ENCODE assay signal across 8 cellular contexts in the genomic region with DNA sequence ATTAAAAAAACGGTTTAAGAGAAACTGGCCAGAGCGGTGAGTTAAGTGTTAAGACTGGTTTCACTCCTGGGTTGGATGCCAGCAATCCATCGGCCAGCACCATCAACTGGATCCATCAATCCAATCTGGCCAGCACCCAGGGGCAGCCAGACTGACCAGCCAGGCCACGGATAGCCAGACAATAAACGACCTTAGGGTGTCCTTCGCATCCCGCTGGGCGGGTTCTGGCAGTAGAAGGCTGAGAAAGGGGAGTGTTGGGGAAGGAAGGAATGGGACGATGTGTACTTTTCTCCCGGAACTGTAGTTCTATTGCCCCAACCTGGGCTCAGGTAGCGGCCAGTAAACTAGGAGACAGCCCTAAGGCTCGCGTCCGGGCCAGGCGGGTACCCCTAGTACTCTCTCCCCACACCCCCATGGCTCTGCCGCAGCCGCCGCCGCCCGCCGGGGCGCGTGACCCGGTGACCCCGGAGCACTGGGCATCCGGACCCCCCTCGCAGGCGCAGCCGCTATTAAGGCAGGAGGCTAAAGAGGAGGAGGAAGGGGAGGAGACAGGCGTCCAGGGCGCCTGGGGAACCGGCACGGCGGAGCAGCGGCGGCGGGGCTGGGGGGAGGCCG. TPM values are rescaled to one million over a fixed set of nuclear protein-coding genes. Genes with fewer than 3 reads are reported as not detected.
DNase-seq lines count a peak whose midpoint lies in the region; ATAC-seq lines count a peak whose summit lies in the region.

A gene (plus strand): TSS at position 546 of the 615 bp plus-strand sequence. CDS start 276 bp downstream, outside the sequence.

- no peaks in the 10 kb centered on the region for H3K27me3 ChIP-seq in mesendoderm (ENCODE audit: insufficient read depth, low read length, poor library complexity)

- peak within 1 kb of the TSS; percentile 43 for H2AK5ac ChIP-seq in mesendoderm (ENCODE audit: low read length)

- no CpG with 5 or more reads among the region's 38 CpGs for WGBS in mesendoderm (ENCODE audit: extremely low coverage, insufficient coverage, low lambda C conversion rate)

- H4K5ac ChIP-seq in mesendoderm (ENCODE audit: low read length), result no peak within 1 kb of the TSS

- peak within 1 kb of the TSS; percentile 96 for H4K8ac ChIP-seq in mesendoderm (ENCODE audit: low read depth, low read length)

- H3K36me3 ChIP-seq in mesendoderm (ENCODE audit: control insufficient read depth, insufficient read depth, low read length), result no peaks in the 10 kb centered on the region

- peak within 1 kb of the TSS; percentile 86 for H3K4ac ChIP-seq in mesendoderm (ENCODE audit: low read depth, low read length)

- ATAC-seq in HG02938 (IDR thresholded peaks at IDR 0.05; ENCODE audit: unreplicated experiment), result peak; percentile 40

- peak within 1 kb of the TSS; percentile 88 for H2BK5ac ChIP-seq in mesendoderm (ENCODE audit: low read length)

- peak within 1 kb of the TSS; percentile 85 for H3K4me3 ChIP-seq in mesendoderm (ENCODE audit: low read length)

- peaks cover 7% of the 10 kb centered on the region for H3K4me1 ChIP-seq in mesendoderm (ENCODE audit: control insufficient read depth, low read depth, low read length)

- peak within 1 kb of the TSS; percentile 100 for H3K56ac ChIP-seq in mesendoderm (ENCODE audit: low read length)

- DNase-seq in SIG-M5 treated with dmso at 0.1 percent for 504 hours (lab: John Stamatoyannopoulos, UW; ENCODE audit: unreplicated experiment), result peak; percentile 60
- DNase-seq in SIG-M5 (lab: John Stamatoyannopoulos, UW), result no peak
- DNase-seq in NCI-H2171 treated with DMSO at 0.1 percent for 48 hours (lab: John Stamatoyannopoulos, UW), result peak; percentile 63
- peak; percentile 37 to 49 for DNase-seq in activated CD4-positive, alpha-beta T cell treated with anti-CD3 and anti-CD28 coated beads, Interleukin-2, amount 50 U/mL, for 4 hours
- peak; percentile 42 for DNase-seq in effector CD4-positive, alpha-beta T cell
- peak; percentile 29 for DNase-seq in mesendoderm
- peak; percentile 31 for DNase-seq in stimulated activated CD8-positive, alpha-beta memory T cell treated with anti-CD3 and anti-CD28 coated beads, Interleukin-15, amount 100 ng/mL, for 1 hour (ENCODE audit: low read depth)

- H3K4me2 ChIP-seq in mesendoderm (ENCODE audit: low read length), result peak within 1 kb of the TSS; percentile 92

- no peak within 1 kb of the TSS for H2BK15ac ChIP-seq in mesendoderm (replicated peaks; ENCODE audit: low read depth)

- H3K79me2 ChIP-seq in mesendoderm (ENCODE audit: control insufficient read depth, insufficient read depth, low read length), result peaks cover 26% of the 10 kb centered on the region

- H2BK120ac ChIP-seq in mesendoderm (ENCODE audit: low read depth, low read length), result peak within 1 kb of the TSS; percentile 52

- H3K9ac ChIP-seq in mesendoderm (ENCODE audit: low read length), result peak within 1 kb of the TSS; percentile 97

- H3K18ac ChIP-seq in mesendoderm (ENCODE audit: low read length), result peak within 1 kb of the TSS; percentile 86

- peak within 1 kb of the TSS; percentile 94 for H3K27ac ChIP-seq in mesendoderm (ENCODE audit: low read depth, low read length)

- H3K23ac ChIP-seq in mesendoderm (ENCODE audit: low read length), result peak within 1 kb of the TSS; percentile 99

- no peaks in the 10 kb centered on the region for H3K79me1 ChIP-seq in mesendoderm (ENCODE audit: low read length)

RNA-seq across cellular contexts. Expression of the gene that starts here (rescaled TPM):
- polyA plus RNA-seq in mesendoderm (2013, experiment 1 of 2), result 12.1 TPM
- 11.8 TPM for polyA plus RNA-seq in mesendoderm (2013, experiment 2 of 2)
